Comparison of ENCODE assay signal across 10 cellular contexts in the genomic region with DNA sequence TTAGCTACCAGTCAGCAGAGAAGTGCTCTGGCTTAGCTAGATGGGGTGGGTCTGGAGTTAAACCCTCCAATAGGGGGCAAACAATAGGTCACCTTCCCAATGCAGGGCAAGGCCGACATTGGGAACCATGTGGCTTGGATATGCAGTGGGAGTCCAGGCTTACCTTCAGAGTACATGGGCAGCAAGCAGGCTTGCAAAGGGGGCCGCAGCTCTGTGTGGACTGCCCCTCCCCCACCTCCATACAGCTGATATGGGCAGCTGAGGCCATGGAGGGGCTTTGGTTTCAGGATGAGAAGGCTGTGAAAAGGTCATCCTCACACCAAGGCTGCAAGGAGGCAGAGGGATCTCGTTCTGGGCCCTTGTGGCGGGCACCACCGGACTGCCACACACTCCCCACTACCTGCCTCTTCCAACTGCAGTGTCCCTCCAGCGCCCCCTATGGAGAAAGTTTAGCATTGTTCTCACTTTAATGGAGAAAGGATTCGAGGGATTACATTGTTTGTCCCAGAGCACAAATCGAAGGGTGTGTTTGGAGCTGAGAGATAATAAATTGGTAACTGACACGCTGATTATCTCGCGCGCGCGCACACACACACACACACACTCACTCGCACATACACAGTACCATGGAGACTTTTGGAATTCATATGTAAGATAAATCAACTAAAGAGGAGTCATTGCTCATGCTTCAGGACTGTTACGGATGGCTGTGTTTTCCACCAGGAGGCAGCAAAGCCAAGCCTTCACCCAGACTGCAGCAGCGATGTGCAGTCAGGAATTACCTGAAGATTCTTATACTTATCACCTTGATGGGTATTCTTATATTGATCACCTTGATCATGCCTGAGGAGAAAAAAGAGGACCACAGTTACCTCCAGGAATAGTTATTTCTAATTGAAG. TPM values are rescaled to one million over a fixed set of nuclear protein-coding genes. Genes with fewer than 3 reads are reported as not detected.
DNase-seq lines count a peak whose midpoint lies in the region; ATAC-seq and TF ChIP-seq lines count a peak whose summit lies in the region.
"Had no signal": no experiment of that assay in that cellular context is flagged by ENCODE, and none has a peak within 500 bp of the region (broad histone marks: within the 10 kb centered on the region; RNA-seq: fewer than 3 reads in every experiment).

No MANE protein-coding gene starts in this region.

- H3K4me3 ChIP-seq in endodermal cell (ENCODE audit: low read length), result no peak overlapping the region
- no peak overlapping the region for H3K4me3 ChIP-seq in spleen

- intact Hi-C loops in activated CD4-positive, alpha-beta T cell treated with anti-CD3 and anti-CD28 coated beads for 36 hours (cut with DNase I, micrococcal nuclease), result loop anchor here (1.0 to 10.0 kb wide), 7 partner anchors 56 to 352 kb away; partner anchors contain the start of gene SPRR1B (in 1 of the 2)
- intact Hi-C loops in spleen (cut with DNase I; ENCODE audit: low total_unique reads), result no loop called here

- CTCF ChIA-PET in activated CD4-positive, alpha-beta T cell treated with anti-CD3 and anti-CD28 coated beads for 36 hours (lab: Charles Lee), result interaction anchor here (0.5 to 1.8 kb wide), 15 partner anchors 11 to 407 kb away, joined by 3 to 7 read pairs (median 3); no protein-coding TSS in a partner anchor

- 56 to 77% methylated on average over 4 to 13 of the region's 17 CpGs for WGBS in endodermal cell (ENCODE audit: insufficient coverage in 1 of 2, insufficient read length in 1 of 2), 2 experiments
- WGBS in spleen, 5 donors, result 47 to 64% (median 56%) methylated on average over 17 of the region's 17 CpGs

- H3K27me3 Mint-ChIP-seq in activated CD4-positive, alpha-beta T cell treated with anti-CD3 and anti-CD28 coated beads for 36 hours, result peaks cover 9% of the 10 kb centered on the region
- no peaks in the 10 kb centered on the region for H3K27me3 Mint-ChIP-seq in endodermal cell (ENCODE audit: insufficient read depth)

- ATAC-seq in activated CD4-positive, alpha-beta T cell treated with anti-CD3 and anti-CD28 coated beads for 36 hours, result no peak
- ATAC-seq: activated CD8-positive, alpha-beta memory T cell treated with anti-CD3 and anti-CD28 coated beads, Interleukin-2, amount 10 ng/mL, durations not matched to agents 7 days and 5 days had no signal

- H3K36me3 Mint-ChIP-seq in activated CD4-positive, alpha-beta T cell treated with anti-CD3 and anti-CD28 coated beads for 36 hours (ENCODE audit: low read depth), result no peaks in the 10 kb centered on the region
- no peaks in the 10 kb centered on the region for H3K36me3 Mint-ChIP-seq in endodermal cell (ENCODE audit: low read depth)
- H3K36me3 Mint-ChIP-seq: activated CD8-positive, alpha-beta memory T cell treated with anti-CD3 and anti-CD28 coated beads, Interleukin-2, amount 10 ng/mL, durations not matched to agents 7 days and 5 days had no signal

- H3K9me3 ChIP-seq in endodermal cell (ENCODE audit: control insufficient read depth, low read length) (peaks cover 21% of the 10 kb centered on the region), spleen (no peaks in the 10 kb centered on the region)
- H3K9me3 ChIP-seq: neutrophil had no signal

- TF ChIP-seq CTCF in endodermal cell (conservative IDR thresholded peaks at IDR 0.05) (peak; percentile 71), spleen (IDR thresholded peaks at IDR 0.05 in 8 of 11, conservative IDR thresholded peaks at IDR 0.05 in 3 of 11) (peak in 1 of 11 experiments; percentile 17)

- no peak overlapping the region for H3K9ac ChIP-seq in endodermal cell (ENCODE audit: extremely low read depth, low read length, poor library complexity, severe bottlenecking)

- no peaks in the 10 kb centered on the region for H3K36me3 ChIP-seq in endodermal cell (ENCODE audit: control insufficient read depth, insufficient read depth, low read length)
- no peaks in the 10 kb centered on the region for H3K36me3 ChIP-seq in spleen
- H3K36me3 ChIP-seq: neutrophil had no signal

- no peak overlapping the region for H3K4me3 Mint-ChIP-seq in activated CD4-positive, alpha-beta T cell treated with anti-CD3 and anti-CD28 coated beads for 36 hours
- H3K4me3 Mint-ChIP-seq in endodermal cell, result no peak overlapping the region
- H3K4me3 Mint-ChIP-seq: activated CD8-positive, alpha-beta memory T cell treated with anti-CD3 and anti-CD28 coated beads, Interleukin-2, amount 10 ng/mL, durations not matched to agents 7 days and 5 days had no signal

- H3K27me3 ChIP-seq in endodermal cell (ENCODE audit: control insufficient read depth, insufficient read depth, low read length, poor library complexity, severe bottlenecking) (no peaks in the 10 kb centered on the region), spleen (replicated peaks in 1 of 7) (peaks cover 0 to 15% (median 0%) of the 10 kb centered on the region in 7 donors)

- H3K27ac ChIP-seq in endodermal cell (ENCODE audit: low read depth, low read length) (no peak overlapping the region), spleen (no peak overlapping the region)
- H3K27ac ChIP-seq: neutrophil had no signal

- TF ChIP-seq POLR2A in spleen (IDR thresholded peaks at IDR 0.05), result no peak

- POLR2A ChIA-PET in activated CD4-positive, alpha-beta T cell treated with anti-CD3 and anti-CD28 coated beads for 36 hours (lab: Charles Lee), result no interaction called here

- H3K27ac Mint-ChIP-seq in activated CD4-positive, alpha-beta T cell treated with anti-CD3 and anti-CD28 coated beads for 36 hours, result no peak overlapping the region
- no peak overlapping the region for H3K27ac Mint-ChIP-seq in endodermal cell
- H3K27ac Mint-ChIP-seq: activated CD8-positive, alpha-beta memory T cell treated with anti-CD3 and anti-CD28 coated beads, Interleukin-2, amount 10 ng/mL, durations not matched to agents 7 days and 5 days had no signal

- no peaks in the 10 kb centered on the region for H3K4me1 Mint-ChIP-seq in activated CD4-positive, alpha-beta T cell treated with anti-CD3 and anti-CD28 coated beads for 36 hours
- H3K4me1 Mint-ChIP-seq in endodermal cell, result no peaks in the 10 kb centered on the region
- H3K4me1 Mint-ChIP-seq: activated CD8-positive, alpha-beta memory T cell treated with anti-CD3 and anti-CD28 coated beads, Interleukin-2, amount 10 ng/mL, durations not matched to agents 7 days and 5 days had no signal

- no peaks in the 10 kb centered on the region for H3K9me3 Mint-ChIP-seq in activated CD4-positive, alpha-beta T cell treated with anti-CD3 and anti-CD28 coated beads for 36 hours (ENCODE audit: low read depth)
- peaks cover 12% of the 10 kb centered on the region for H3K9me3 Mint-ChIP-seq in endodermal cell

- DNase-seq in activated CD4-positive, alpha-beta T cell treated with anti-CD3 and anti-CD28 coated beads for 36 hours, result peak; percentile 14
- DNase-seq in activated CD4-positive, alpha-beta T cell treated with anti-CD3 and anti-CD28 coated beads, Interleukin-2, amount 50 U/mL, for 48 hours, result no peak
- peak; percentile 24 for DNase-seq in NCI-H1694 treated with DMSO at 0.1 percent for 48 hours (lab: John Stamatoyannopoulos, UW)
- DNase-seq in endodermal cell, result peak; percentile 53
- peak; percentile 20 for DNase-seq in stromal cell of bone marrow (ENCODE audit: low read depth)
- no peak for DNase-seq in spleen
- DNase-seq in GOT3 (lab: John Stamatoyannopoulos, UW), result no peak
- no peak for DNase-seq in activated gamma-delta T cell (lab: John Stamatoyannopoulos, UW)
- DNase-seq: activated CD8-positive, alpha-beta memory T cell treated with anti-CD3 and anti-CD28 coated beads, Interleukin-2, amount 10 ng/mL, durations not matched to agents 7 days and 5 days had no signal

- H3K4me1 ChIP-seq in endodermal cell (ENCODE audit: control insufficient read depth, insufficient read depth, low read length) (no peaks in the 10 kb centered on the region), spleen (no peaks in the 10 kb centered on the region)

RNA-seq across cellular contexts. Expression of gene SMCP, which starts 7.0 kb away (rescaled TPM):
- total RNA-seq in activated CD4-positive, alpha-beta T cell treated with anti-CD3 and anti-CD28 coated beads for 36 hours, result not detected
- not detected for total RNA-seq in endodermal cell
- polyA plus RNA-seq in endodermal cell (2013, experiment 1 of 2), result not detected
- not detected for polyA plus RNA-seq in endodermal cell (2013, experiment 2 of 2)
- total RNA-seq in spleen, result not detected
- polyA plus RNA-seq in spleen, result not detected
- total RNA-seq: activated CD8-positive, alpha-beta memory T cell treated with anti-CD3 and anti-CD28 coated beads, Interleukin-2, amount 10 ng/mL, durations not matched to agents 7 days and 5 days had no signal

RNA-seq across cellular contexts. Expression of gene LCE7A, which starts 11.3 kb away (rescaled TPM):
- not detected for total RNA-seq in activated CD4-positive, alpha-beta T cell treated with anti-CD3 and anti-CD28 coated beads for 36 hours
- not detected for total RNA-seq in endodermal cell
- not detected for polyA plus RNA-seq in endodermal cell (2013, experiment 1 of 2)
- polyA plus RNA-seq in endodermal cell (2013, experiment 2 of 2), result not detected
- total RNA-seq in spleen, result not detected
- polyA plus RNA-seq in spleen, result not detected
- total RNA-seq: activated CD8-positive, alpha-beta memory T cell treated with anti-CD3 and anti-CD28 coated beads, Interleukin-2, amount 10 ng/mL, durations not matched to agents 7 days and 5 days had no signal

RNA-seq across cellular contexts. Expression of gene LCE6A, which starts 28.4 kb away (rescaled TPM):
- not detected for total RNA-seq in activated CD4-positive, alpha-beta T cell treated with anti-CD3 and anti-CD28 coated beads for 36 hours
- total RNA-seq in endodermal cell, result not detected
- not detected for polyA plus RNA-seq in endodermal cell (2013, experiment 1 of 2)
- polyA plus RNA-seq in endodermal cell (2013, experiment 2 of 2), result not detected
- not detected for total RNA-seq in spleen
- not detected for polyA plus RNA-seq in spleen
- total RNA-seq: activated CD8-positive, alpha-beta memory T cell treated with anti-CD3 and anti-CD28 coated beads, Interleukin-2, amount 10 ng/mL, durations not matched to agents 7 days and 5 days had no signal

RNA-seq across cellular contexts. Expression of gene IVL, which starts 37.3 kb away (rescaled TPM):
- total RNA-seq in activated CD4-positive, alpha-beta T cell treated with anti-CD3 and anti-CD28 coated beads for 36 hours, result under 1 TPM in 1 of 2 experiments, not detected in 1; 0.07 TPM
- total RNA-seq in endodermal cell (not detected), spleen (not detected)
- not detected for polyA plus RNA-seq in endodermal cell (2013, experiment 1 of 2)
- not detected for polyA plus RNA-seq in endodermal cell (2013, experiment 2 of 2)
- polyA plus RNA-seq in spleen, result under 1 TPM in 2 of 3 donors, not detected in 1; 0.04 to 0.05 TPM
- total RNA-seq: activated CD8-positive, alpha-beta memory T cell treated with anti-CD3 and anti-CD28 coated beads, Interleukin-2, amount 10 ng/mL, durations not matched to agents 7 days and 5 days had no signal

RNA-seq across cellular contexts. Expression of gene LCE1A, which starts 43.8 kb away (rescaled TPM):
- not detected for total RNA-seq in activated CD4-positive, alpha-beta T cell treated with anti-CD3 and anti-CD28 coated beads for 36 hours
- total RNA-seq in endodermal cell (not detected), spleen (not detected)
- polyA plus RNA-seq in endodermal cell (2013, experiment 1 of 2), result not detected
- not detected for polyA plus RNA-seq in endodermal cell (2013, experiment 2 of 2)
- not detected for polyA plus RNA-seq in spleen
- total RNA-seq: activated CD8-positive, alpha-beta memory T cell treated with anti-CD3 and anti-CD28 coated beads, Interleukin-2, amount 10 ng/mL, durations not matched to agents 7 days and 5 days had no signal

Comparison
In these comparisons a context has a peak if more than half of its experiments do, and no peak if none do; other contexts are left out.
1. DNase-seq: peak in activated CD4-positive, alpha-beta T cell treated with anti-CD3 and anti-CD28 coated beads for 36 hours (single experiment), NCI-H1694 treated with DMSO at 0.1 percent for 48 hours (single experiment), endodermal cell (single experiment) and stromal cell of bone marrow (single experiment); none in activated CD4-positive, alpha-beta T cell treated with anti-CD3 and anti-CD28 coated beads, Interleukin-2, amount 50 U/mL, for 48 hours (0 of 2), spleen (single experiment), GOT3 (single experiment) and activated gamma-delta T cell (single experiment).